ENCODE assay signal across 36 cellular contexts in genomic region chr5:114565871-114566270, GRCh38.
"Had no signal": no experiment of that assay in that cellular context is flagged by ENCODE, and none has a peak within 500 bp of the region (broad histone marks: within the 10 kb centered on the region; RNA-seq: fewer than 3 reads in every experiment).

No MANE protein-coding gene starts in this region.

- DNase-seq: activated CD4-positive, alpha-beta memory T cell treated with anti-CD3 and anti-CD28 coated beads, Interleukin-2, amount 10 ng/mL, durations not matched to agents 7 days and 5 days; activated CD4-positive, alpha-beta T cell treated with anti-CD3 and anti-CD28 coated beads for 1 hour; activated CD4-positive, alpha-beta T cell treated with anti-CD3 and anti-CD28 coated beads for 36 hours; activated CD4-positive, alpha-beta T cell treated with anti-CD3 and anti-CD28 coated beads for 48 hours; activated CD4-positive, alpha-beta T cell treated with anti-CD3 and anti-CD28 coated beads, Interleukin-2, amount 10 ng/mL, durations not matched to agents 7 days and 5 days; activated CD4-positive, alpha-beta T cell treated with anti-CD3 and anti-CD28 coated beads, Interleukin-2, amount 50 U/mL, for 48 hours; activated CD4-positive, CD25-positive, alpha-beta regulatory T cell; activated CD8-positive, alpha-beta memory T cell treated with anti-CD3 and anti-CD28 coated beads, Interleukin-2, amount 50 U/mL, for 4 hours; activated effector memory CD4-positive, alpha-beta T cell treated with anti-CD3 and anti-CD28 coated beads, Interleukin-2, amount 50 U/mL, for 16 hours; activated gamma-delta T cell treated with Interleukin-2 at 50 U/mL for 16 hours; activated naive CD4-positive, alpha-beta T cell; activated naive CD4-positive, alpha-beta T cell treated with anti-CD3 and anti-CD28 coated beads for 36 hours; activated naive CD4-positive, alpha-beta T cell treated with anti-CD3 and anti-CD28 coated beads, Interleukin-2, amount 50 U/mL, for 16 hours; activated naive CD8-positive, alpha-beta T cell treated with anti-CD3 and anti-CD28 coated beads for 36 hours; activated T-cell treated with anti-CD3 and anti-CD28 coated beads for 4 hours; activated T-cell treated with anti-CD3 and anti-CD28 coated beads, Interleukin-2, amount 50 U/mL, for 1 hour; activated T-cell treated with anti-CD3 and anti-CD28 coated beads, Interleukin-2, amount 50 U/mL, for 4 hours; activated T-cell treated with anti-CD3 and anti-CD28 coated beads, Interleukin-2, amount 50 U/mL, for 72 hours; adrenal gland; amniotic stem cell; aorta; body of pancreas; brain microvascular endothelial cell; central memory CD4-positive, alpha-beta T cell; T-helper 1 cell; T-helper 2 cell; T-helper 9 cell; WERI-Rb-1 had no signal

- H3K27me3 Mint-ChIP-seq: activated CD4-positive, alpha-beta memory T cell treated with anti-CD3 and anti-CD28 coated beads, Interleukin-2, amount 10 ng/mL, durations not matched to agents 7 days and 5 days; activated CD4-positive, alpha-beta T cell treated with anti-CD3 and anti-CD28 coated beads for 36 hours; activated CD4-positive, alpha-beta T cell treated with anti-CD3 and anti-CD28 coated beads, Interleukin-2, amount 10 ng/mL, durations not matched to agents 7 days and 5 days; activated naive CD8-positive, alpha-beta T cell treated with anti-CD3 and anti-CD28 coated beads for 36 hours; activated T-helper 17 cell treated with anti-CD3 and anti-CD28 coated beads, Interleukin-2, amount 50 U/mL, for 72 hours had no signal

- H3K27ac ChIP-seq: adrenal gland, body of pancreas, brain microvascular endothelial cell, breast epithelium, WERI-Rb-1 had no signal

- H3K27ac Mint-ChIP-seq: activated CD4-positive, alpha-beta memory T cell treated with anti-CD3 and anti-CD28 coated beads, Interleukin-2, amount 10 ng/mL, durations not matched to agents 7 days and 5 days; activated CD4-positive, alpha-beta T cell treated with anti-CD3 and anti-CD28 coated beads for 36 hours; activated CD4-positive, alpha-beta T cell treated with anti-CD3 and anti-CD28 coated beads, Interleukin-2, amount 10 ng/mL, durations not matched to agents 7 days and 5 days; activated naive CD4-positive, alpha-beta T cell treated with anti-CD3 and anti-CD28 coated beads for 36 hours; activated naive CD4-positive, alpha-beta T cell treated with anti-CD3 and anti-CD28 coated beads, Interleukin-2, amount 50 U/mL, for 72 hours; activated naive CD8-positive, alpha-beta T cell treated with anti-CD3 and anti-CD28 coated beads for 36 hours; activated T-cell treated with anti-CD3 and anti-CD28 coated beads, Interleukin-2, amount 50 U/mL, for 72 hours; activated T-helper 1 cell treated with anti-CD3 and anti-CD28 coated beads, Interleukin-12 subunit alpha, Interleukin-12 subunit beta, Interleukin-2, Interleukin-4 antibody, amounts not matched to agents 30 ng/mL and 10 ng/mL and 1 ng/mL, durations not matched to agents 14 hours and 24 hours and 36 hours; activated T-helper 17 cell treated with anti-CD3 and anti-CD28 coated beads, Interleukin-2, amount 50 U/mL, for 72 hours; T-helper 1 cell treated with Interleukin-12 subunit alpha and Interleukin-12 subunit beta and Interleukin-4 antibody, amounts not matched to agents 30 μg/mL and 1 μg/mL, for 36 hours; T-helper 2 cell treated with Interferon-gamma antibody and Interleukin-4, amounts not matched to agents 5 μg/mL and 100 μg/mL, for 36 hours; WTC11 had no signal

- H3K36me3 Mint-ChIP-seq: activated naive CD4-positive, alpha-beta T cell treated with anti-CD3 and anti-CD28 coated beads, Interleukin-2, amount 50 U/mL, for 72 hours; activated naive CD8-positive, alpha-beta T cell treated with anti-CD3 and anti-CD28 coated beads for 36 hours had no signal

- H3K4me1 Mint-ChIP-seq: activated CD4-positive, alpha-beta memory T cell treated with anti-CD3 and anti-CD28 coated beads, Interleukin-2, amount 10 ng/mL, durations not matched to agents 7 days and 5 days; activated CD4-positive, alpha-beta T cell treated with anti-CD3 and anti-CD28 coated beads for 36 hours; activated CD4-positive, alpha-beta T cell treated with anti-CD3 and anti-CD28 coated beads, Interleukin-2, amount 10 ng/mL, durations not matched to agents 7 days and 5 days; activated naive CD8-positive, alpha-beta T cell treated with anti-CD3 and anti-CD28 coated beads for 36 hours; activated T-helper 17 cell treated with anti-CD3 and anti-CD28 coated beads, Interleukin-2, amount 50 U/mL, for 72 hours; WTC11 had no signal

- H3K4me3 Mint-ChIP-seq: activated CD4-positive, alpha-beta memory T cell treated with anti-CD3 and anti-CD28 coated beads, Interleukin-2, amount 10 ng/mL, durations not matched to agents 7 days and 5 days; activated CD4-positive, alpha-beta T cell treated with anti-CD3 and anti-CD28 coated beads for 36 hours; activated CD4-positive, alpha-beta T cell treated with anti-CD3 and anti-CD28 coated beads, Interleukin-2, amount 10 ng/mL, durations not matched to agents 7 days and 5 days; activated naive CD4-positive, alpha-beta T cell treated with anti-CD3 and anti-CD28 coated beads for 36 hours; activated naive CD8-positive, alpha-beta T cell treated with anti-CD3 and anti-CD28 coated beads for 36 hours; activated T-cell treated with anti-CD3 and anti-CD28 coated beads, Interleukin-2, amount 50 U/mL, for 4 hours; activated T-cell treated with anti-CD3 and anti-CD28 coated beads, Interleukin-2, amount 50 U/mL, for 72 hours; activated T-helper 1 cell treated with anti-CD3 and anti-CD28 coated beads, Interleukin-12 subunit alpha, Interleukin-12 subunit beta, Interleukin-2, Interleukin-4 antibody, amounts not matched to agents 30 ng/mL and 10 ng/mL and 1 ng/mL, durations not matched to agents 14 hours and 24 hours and 36 hours; activated T-helper 17 cell treated with anti-CD3 and anti-CD28 coated beads, Interleukin-2, amount 50 U/mL, for 72 hours; T-helper 1 cell treated with Interleukin-12 subunit alpha and Interleukin-12 subunit beta and Interleukin-4 antibody, amounts not matched to agents 30 μg/mL and 1 μg/mL, for 36 hours; T-helper 2 cell treated with Interferon-gamma antibody and Interleukin-4, amounts not matched to agents 5 μg/mL and 100 μg/mL, for 36 hours; WTC11 had no signal

- ATAC-seq: activated CD4-positive, alpha-beta T cell treated with anti-CD3 and anti-CD28 coated beads for 36 hours; activated CD4-positive, CD25-positive, alpha-beta regulatory T cell treated with anti-CD3 and anti-CD28 coated beads, Interleukin-2, amount 50 U/mL, for 24 hours; activated naive CD4-positive, alpha-beta T cell treated with anti-CD3 and anti-CD28 coated beads, Interleukin-2, amount 50 U/mL, for 72 hours; activated T-cell treated with anti-CD3 and anti-CD28 coated beads, Interleukin-2, amount 50 U/mL, for 4 hours; activated T-cell treated with anti-CD3 and anti-CD28 coated beads, Interleukin-2, amount 50 U/mL, for 72 hours; activated T-helper 17 cell treated with anti-CD3 and anti-CD28 coated beads, Interleukin-2, amount 50 U/mL, for 72 hours; body of pancreas; WTC11 had no signal
